13 cellular contexts compared by ENCODE assay signal in genomic region chr10:48603421-48604038, GRCh38. TPM values are rescaled to one million over a fixed set of nuclear protein-coding genes. Genes with fewer than 3 reads are reported as not detected.
DNase-seq lines count a peak whose midpoint lies in the region; ATAC-seq and TF ChIP-seq lines count a peak whose summit lies in the region.
"Had no signal": no experiment of that assay in that cellular context is flagged by ENCODE, and none has a peak within 500 bp of the region (broad histone marks: within the 10 kb centered on the region; RNA-seq: fewer than 3 reads in every experiment).

No MANE protein-coding gene starts in this region.

- no peaks in the 10 kb centered on the region for H3K9me3 Mint-ChIP-seq in endodermal cell
- H3K9me3 Mint-ChIP-seq: nephron progenitor cell had no signal

- H3K36me3 Mint-ChIP-seq in endodermal cell (ENCODE audit: low read depth): no peaks in the 10 kb centered on the region

- H3K4me1 Mint-ChIP-seq in endodermal cell: peaks cover 9% of the 10 kb centered on the region

- intact Hi-C loops in sigmoid colon (cut with DNase I): no loop called here

- 87 to 100% methylated on average over 1 to 4 of the region's 4 CpGs for WGBS in endodermal cell (ENCODE audit: insufficient coverage in 1 of 2, insufficient read length in 1 of 2), 2 experiments
- 81 to 91% methylated on average over 4 of the region's 4 CpGs for WGBS in sigmoid colon, 2 donors

- H3K27me3 ChIP-seq in endodermal cell (ENCODE audit: control insufficient read depth, insufficient read depth, low read length, poor library complexity, severe bottlenecking) (no peaks in the 10 kb centered on the region), sigmoid colon (no peaks in the 10 kb centered on the region)

- H3K27me3 Mint-ChIP-seq in endodermal cell (ENCODE audit: insufficient read depth): peaks cover 50% of the 10 kb centered on the region

- H3K9me3 ChIP-seq in endodermal cell (ENCODE audit: control insufficient read depth, low read length) (no peaks in the 10 kb centered on the region), sigmoid colon (no peaks in the 10 kb centered on the region)

- peaks cover 10% of the 10 kb centered on the region for H3K4me1 ChIP-seq in endodermal cell (ENCODE audit: control insufficient read depth, insufficient read depth, low read length)
- H3K4me1 ChIP-seq in sigmoid colon: peaks cover 0 to 22% (median 14%) of the 10 kb centered on the region in 4 donors

- H3K9ac ChIP-seq in endodermal cell (ENCODE audit: extremely low read depth, low read length, poor library complexity, severe bottlenecking): no peak overlapping the region

- H3K4me3 ChIP-seq in endodermal cell (ENCODE audit: low read length) (no peak overlapping the region), sigmoid colon (peak overlapping the region in 1 of 4 donors; percentile 54)

- H3K27ac Mint-ChIP-seq in endodermal cell: no peak overlapping the region
- H3K27ac Mint-ChIP-seq: nephron progenitor cell had no signal

- no peak for TF ChIP-seq POLR2A in sigmoid colon (IDR thresholded peaks at IDR 0.05)
- no peak for TF ChIP-seq POLR2A in GM18505 (IDR thresholded peaks at IDR 0.05; ENCODE audit: borderline replicate concordance, extremely low read depth, insufficient read depth, insufficient read length)

- no peak for TF ChIP-seq CTCF in endodermal cell (conservative IDR thresholded peaks at IDR 0.05)
- no peak for TF ChIP-seq CTCF in sigmoid colon (IDR thresholded peaks at IDR 0.05)

- peak overlapping the region; percentile 52 for H3K4me3 Mint-ChIP-seq in endodermal cell

- DNase-seq in NCI-H1417 (lab: John Stamatoyannopoulos, UW) (peak in 2 of 3 experiments; percentile 63 to 74), NCI-H1417 treated with DMSO at 0.1 percent for 48 hours (lab: John Stamatoyannopoulos, UW) (no peak), NCI-H345 (lab: John Stamatoyannopoulos, UW) (peak; percentile 47), endodermal cell (peak; percentile 36), sigmoid colon (peak; percentile 38), T1000 (lab: John Stamatoyannopoulos, UW) (no peak)
- DNase-seq: NCI-H1436 treated with DMSO at 0.1 percent for 48 hours; nephron progenitor cell; stimulated activated naive CD8-positive, alpha-beta T cell treated with anti-CD3 and anti-CD28 coated beads, Interleukin-15, Interleukin-2, amounts not matched to agents 100 U/mL and 50 U/mL, for 24 hours; T-helper 1 cell had no signal

- H3K36me3 ChIP-seq in endodermal cell (ENCODE audit: control insufficient read depth, insufficient read depth, low read length): no peaks in the 10 kb centered on the region
- no peaks in the 10 kb centered on the region for H3K36me3 ChIP-seq in sigmoid colon

- H3K27ac ChIP-seq in endodermal cell (ENCODE audit: low read depth, low read length) (no peak overlapping the region), sigmoid colon (no peak overlapping the region)
- H3K27ac ChIP-seq: 22Rv1 had no signal

- no peak for TF ChIP-seq EP300 in sigmoid colon (IDR thresholded peaks at IDR 0.05)

- ATAC-seq in HG03520 (IDR thresholded peaks at IDR 0.05; ENCODE audit: unreplicated experiment) (no peak), GM18505 (IDR thresholded peaks at IDR 0.05; ENCODE audit: unreplicated experiment) (no peak)
- ATAC-seq: stimulated activated naive CD8-positive, alpha-beta T cell treated with anti-CD3 and anti-CD28 coated beads, Interleukin-15, Interleukin-2, amounts not matched to agents 100 U/mL and 50 U/mL, for 24 hours had no signal

RNA-seq across cellular contexts. Expression of gene ARHGAP22, which starts 1.3 kb away (rescaled TPM):
- total RNA-seq in endodermal cell (10 to 100 TPM; 10.3 to 14.1 TPM), sigmoid colon (1 to 10 TPM; 1.3 to 6.4 (median 4.1) TPM)
- polyA plus RNA-seq in endodermal cell (2013, experiment 1 of 2): 1.8 TPM
- polyA plus RNA-seq in endodermal cell (2013, experiment 2 of 2): 1.3 TPM
- 1 to 10 TPM; 1.2 to 3.1 (median 2.4) TPM for polyA plus RNA-seq in sigmoid colon

Comparison
In these comparisons a context has a peak if more than half of its experiments do, and no peak if none do; other contexts are left out.
1. DNase-seq: peak in NCI-H1417 (2 of 3), NCI-H345 (single experiment), endodermal cell (single experiment) and sigmoid colon (single experiment); none in NCI-H1417 treated with DMSO at 0.1 percent for 48 hours (single experiment) and T1000 (single experiment).